In the genomic region with DNA sequence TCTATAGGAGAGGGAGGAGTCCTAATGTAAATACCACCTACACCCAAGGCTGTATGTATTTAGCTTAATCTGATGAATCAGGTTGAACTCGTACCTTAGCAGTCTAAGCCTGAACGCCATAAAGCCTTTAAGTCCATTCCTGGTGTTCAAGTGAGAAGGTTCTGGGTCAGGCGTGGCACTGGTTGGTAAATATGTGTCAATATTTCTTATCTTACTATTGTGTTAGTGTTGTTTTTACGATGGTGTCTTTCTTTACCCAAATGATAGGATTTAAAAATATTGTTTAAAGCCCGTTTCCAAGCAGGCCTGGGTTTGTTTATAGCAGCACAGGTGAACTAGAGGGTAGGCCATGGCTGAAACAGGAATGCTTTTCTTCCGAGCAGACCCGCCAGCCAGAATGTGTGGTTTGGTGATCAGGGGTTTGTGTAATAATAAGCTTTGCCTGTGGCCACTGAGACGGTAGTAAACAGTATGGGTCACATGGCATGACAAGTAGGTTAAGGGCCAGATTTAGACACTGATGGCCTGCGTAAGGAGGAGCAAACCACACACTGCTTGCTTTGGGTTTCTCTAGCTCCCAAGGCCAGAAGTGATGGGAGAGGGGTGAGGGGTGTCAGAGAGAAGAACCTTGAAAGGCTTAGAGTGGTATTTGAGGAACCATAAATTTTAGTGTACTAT, we compare ENCODE assay signal across 8 cellular contexts. TPM values are rescaled to one million over a fixed set of nuclear protein-coding genes. Genes with fewer than 3 reads are reported as not detected.
DNase-seq lines count a peak whose midpoint lies in the region; ATAC-seq and TF ChIP-seq lines count a peak whose summit lies in the region.

No MANE protein-coding gene starts in this region.

- H3K27ac Mint-ChIP-seq in glutamatergic neuron (ENCODE audit: unreplicated experiment), result no peak overlapping the region
- H3K27ac Mint-ChIP-seq in activated T-helper 1 cell treated with anti-CD3 and anti-CD28 coated beads, Interleukin-12 subunit alpha, Interleukin-12 subunit beta, Interleukin-2, Interleukin-4 antibody, amounts not matched to agents 30 ng/mL and 10 ng/mL and 1 ng/mL, durations not matched to agents 14 hours and 24 hours and 36 hours, result no peak overlapping the region

- H3K4me1 Mint-ChIP-seq in glutamatergic neuron (ENCODE audit: low read depth, unreplicated experiment), result peaks cover 16% of the 10 kb centered on the region
- H3K4me1 Mint-ChIP-seq in activated T-helper 1 cell treated with anti-CD3 and anti-CD28 coated beads, Interleukin-12 subunit alpha, Interleukin-12 subunit beta, Interleukin-2, Interleukin-4 antibody, amounts not matched to agents 30 ng/mL and 10 ng/mL and 1 ng/mL, durations not matched to agents 14 hours and 24 hours and 36 hours (ENCODE audit: low read depth), result peaks cover 25% of the 10 kb centered on the region

- H3K36me3 Mint-ChIP-seq in glutamatergic neuron (ENCODE audit: unreplicated experiment), result no peaks in the 10 kb centered on the region
- peaks cover 4% of the 10 kb centered on the region for H3K36me3 Mint-ChIP-seq in activated T-helper 1 cell treated with anti-CD3 and anti-CD28 coated beads, Interleukin-12 subunit alpha, Interleukin-12 subunit beta, Interleukin-2, Interleukin-4 antibody, amounts not matched to agents 30 ng/mL and 10 ng/mL and 1 ng/mL, durations not matched to agents 14 hours and 24 hours and 36 hours (ENCODE audit: low read depth)

- no peak overlapping the region for H3K4me3 ChIP-seq in H7 (ENCODE audit: insufficient read depth, low read depth, low read length)
- no peak overlapping the region for H3K4me3 ChIP-seq in skin epidermis

- no peak for TF ChIP-seq CTCF in glutamatergic neuron (IDR thresholded peaks at IDR 0.05; ENCODE audit: partially characterized antibody, unreplicated experiment)

- H3K9me3 Mint-ChIP-seq in glutamatergic neuron (ENCODE audit: unreplicated experiment), result peaks cover 3% of the 10 kb centered on the region
- no peaks in the 10 kb centered on the region for H3K9me3 Mint-ChIP-seq in activated T-helper 1 cell treated with anti-CD3 and anti-CD28 coated beads, Interleukin-12 subunit alpha, Interleukin-12 subunit beta, Interleukin-2, Interleukin-4 antibody, amounts not matched to agents 30 ng/mL and 10 ng/mL and 1 ng/mL, durations not matched to agents 14 hours and 24 hours and 36 hours

- ATAC-seq in HG02884 (IDR thresholded peaks at IDR 0.05; ENCODE audit: unreplicated experiment), result no peak

- no peaks in the 10 kb centered on the region for H3K27me3 ChIP-seq in H7 (ENCODE audit: control insufficient read depth, insufficient read depth, low read length)

- H3K27me3 Mint-ChIP-seq in glutamatergic neuron (ENCODE audit: unreplicated experiment), result peaks cover 3% of the 10 kb centered on the region
- no peaks in the 10 kb centered on the region for H3K27me3 Mint-ChIP-seq in activated T-helper 1 cell treated with anti-CD3 and anti-CD28 coated beads, Interleukin-12 subunit alpha, Interleukin-12 subunit beta, Interleukin-2, Interleukin-4 antibody, amounts not matched to agents 30 ng/mL and 10 ng/mL and 1 ng/mL, durations not matched to agents 14 hours and 24 hours and 36 hours (ENCODE audit: insufficient read depth)

- H3K4me3 Mint-ChIP-seq in glutamatergic neuron (ENCODE audit: unreplicated experiment), result peak overlapping the region; percentile 12
- no peak overlapping the region for H3K4me3 Mint-ChIP-seq in activated T-helper 1 cell treated with anti-CD3 and anti-CD28 coated beads, Interleukin-12 subunit alpha, Interleukin-12 subunit beta, Interleukin-2, Interleukin-4 antibody, amounts not matched to agents 30 ng/mL and 10 ng/mL and 1 ng/mL, durations not matched to agents 14 hours and 24 hours and 36 hours

- H3K36me3 ChIP-seq in H7 (replicated peaks; ENCODE audit: control insufficient read depth, insufficient read depth, low read length), result no peaks in the 10 kb centered on the region

- peak overlapping the region in 15 of 21 experiments; percentile 1 to 63 (median 43) for H3K27ac ChIP-seq in skin epidermis

- intact Hi-C loops in activated T-helper 1 cell treated with anti-CD3 and anti-CD28 coated beads, Interleukin-12 subunit alpha, Interleukin-12 subunit beta, Interleukin-2, Interleukin-4 antibody, amounts not matched to agents 30 ng/mL and 10 ng/mL and 1 ng/mL, durations not matched to agents 14 hours and 24 hours and 36 hours (cut with micrococcal nuclease), result no loop called here

- DNase-seq in H7 (peak; percentile 17), OCI-M1 (lab: John Stamatoyannopoulos, UW) (peak; percentile 74), glutamatergic neuron (no peak), NCI-H2171 treated with DMSO at 0.1 percent for 48 hours (lab: John Stamatoyannopoulos, UW) (no peak), SHP77 (lab: John Stamatoyannopoulos, UW) (no peak)
- DNase-seq in activated T-helper 1 cell treated with anti-CD3 and anti-CD28 coated beads, Interleukin-12 subunit alpha, Interleukin-12 subunit beta, Interleukin-2, Interleukin-4 antibody, amounts not matched to agents 30 ng/mL and 10 ng/mL and 1 ng/mL, durations not matched to agents 14 hours and 24 hours and 36 hours (ENCODE audit: low spot score), result no peak

RNA-seq across cellular contexts. Expression of gene TMEM94, which starts 3.3 kb away (rescaled TPM):
- total RNA-seq in H7 (2014; rRNA removed; shearing (Covaris generic)), result 58.2 and 76.8 TPM in 2 replicates
- total RNA-seq in glutamatergic neuron (ENCODE audit: unreplicated experiment), result 117 TPM
- 67.0 and 70.4 TPM in 2 replicates for total RNA-seq in activated T-helper 1 cell treated with anti-CD3 and anti-CD28 coated beads, Interleukin-12 subunit alpha, Interleukin-12 subunit beta, Interleukin-2, Interleukin-4 antibody, amounts not matched to agents 30 ng/mL and 10 ng/mL and 1 ng/mL, durations not matched to agents 14 hours and 24 hours and 36 hours

RNA-seq across cellular contexts. Expression of gene GRB2, which starts 54.3 kb away (rescaled TPM):
- total RNA-seq in H7 (2014; rRNA removed; shearing (Covaris generic)), result 98.7 and 100 TPM in 2 replicates
- total RNA-seq in glutamatergic neuron (ENCODE audit: unreplicated experiment), result 148 TPM
- 172 and 183 TPM in 2 replicates for total RNA-seq in activated T-helper 1 cell treated with anti-CD3 and anti-CD28 coated beads, Interleukin-12 subunit alpha, Interleukin-12 subunit beta, Interleukin-2, Interleukin-4 antibody, amounts not matched to agents 30 ng/mL and 10 ng/mL and 1 ng/mL, durations not matched to agents 14 hours and 24 hours and 36 hours

RNA-seq across cellular contexts. Expression of gene CASKIN2, which starts 55.6 kb away (rescaled TPM):
- total RNA-seq in H7 (2014; rRNA removed; shearing (Covaris generic)), result 11.8 and 13.1 TPM in 2 replicates
- total RNA-seq in glutamatergic neuron (ENCODE audit: unreplicated experiment), result 22.1 TPM
- total RNA-seq in activated T-helper 1 cell treated with anti-CD3 and anti-CD28 coated beads, Interleukin-12 subunit alpha, Interleukin-12 subunit beta, Interleukin-2, Interleukin-4 antibody, amounts not matched to agents 30 ng/mL and 10 ng/mL and 1 ng/mL, durations not matched to agents 14 hours and 24 hours and 36 hours, result 0.88 and 2.0 TPM in 2 replicates

RNA-seq across cellular contexts. Expression of gene TSEN54, which starts 56.6 kb away (rescaled TPM):
- 45.2 and 49.4 TPM in 2 replicates for total RNA-seq in H7 (2014; rRNA removed; shearing (Covaris generic))
- 26.6 TPM for total RNA-seq in glutamatergic neuron (ENCODE audit: unreplicated experiment)
- total RNA-seq in activated T-helper 1 cell treated with anti-CD3 and anti-CD28 coated beads, Interleukin-12 subunit alpha, Interleukin-12 subunit beta, Interleukin-2, Interleukin-4 antibody, amounts not matched to agents 30 ng/mL and 10 ng/mL and 1 ng/mL, durations not matched to agents 14 hours and 24 hours and 36 hours, result 65.9 and 72.6 TPM in 2 replicates

Comparison
In these comparisons a context has a peak if more than half of its experiments do, and no peak if none do; other contexts are left out.
1. DNase-seq: peak in H7 (single experiment) and OCI-M1 (single experiment); none in glutamatergic neuron (single experiment), NCI-H2171 treated with DMSO at 0.1 percent for 48 hours (single experiment), SHP77 (0 of 2) and activated T-helper 1 cell treated with anti-CD3 and anti-CD28 coated beads, Interleukin-12 subunit alpha, Interleukin-12 subunit beta, Interleukin-2, Interleukin-4 antibody, amounts not matched to agents 30 ng/mL and 10 ng/mL and 1 ng/mL, durations not matched to agents 14 hours and 24 hours and 36 hours (single experiment).